In the genomic region with DNA sequence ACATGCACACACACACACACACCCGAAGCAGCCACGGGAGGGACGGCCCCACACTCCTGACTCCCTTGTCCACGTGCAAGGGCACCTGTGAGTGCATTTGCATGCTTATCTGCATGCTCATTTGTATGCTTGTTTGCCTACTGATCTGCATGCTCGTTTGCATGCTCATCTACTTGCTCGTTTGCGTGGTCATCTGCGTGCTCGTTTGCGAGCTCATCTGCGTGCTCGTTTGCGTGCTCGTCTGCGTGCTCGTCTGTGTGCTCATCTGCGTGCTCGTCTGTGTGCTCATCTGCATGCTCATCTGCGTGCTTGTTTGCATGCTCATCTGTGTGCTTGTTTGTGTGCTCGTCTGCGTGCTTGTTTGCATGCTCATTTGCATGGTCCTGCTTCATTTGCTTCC, we compare ENCODE assay signal across 1 cellular context.
TF ChIP-seq lines count a peak whose summit lies in the region.

No MANE protein-coding gene starts in this region.

TF ChIP-seq in HepG2, 621 proteins besides CTCF, POLR2A, EP300 and RAD21:
- TF ChIP-seq HNRNPLL (IDR thresholded peaks at IDR 0.05; ENCODE audit: low read depth, low read length, poor library complexity, severe bottlenecking): peak; percentile 53
- TF ChIP-seq, protein P1, sequence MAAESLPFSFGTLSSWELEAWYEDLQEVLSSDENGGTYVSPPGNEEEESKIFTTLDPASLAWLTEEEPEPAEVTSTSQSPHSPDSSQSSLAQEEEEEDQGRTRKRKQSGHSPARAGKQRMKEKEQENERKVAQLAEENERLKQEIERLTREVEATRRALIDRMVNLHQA (CRISPR knock-in tag; IDR thresholded peaks at IDR 0.05): no peak
TF ChIP-seq in HepG2: peak in this region for 1.
